ENCODE assay signal across 21 cellular contexts in genomic region chrX:38612281-38612680, GRCh38. TPM values are rescaled to one million over a fixed set of nuclear protein-coding genes. Genes with fewer than 3 reads are reported as not detected.
DNase-seq lines count a peak whose midpoint lies in the region; ATAC-seq and TF ChIP-seq lines count a peak whose summit lies in the region.
"Had no signal": no experiment of that assay in that cellular context is flagged by ENCODE, and none has a peak within 500 bp of the region (broad histone marks: within the 10 kb centered on the region; RNA-seq: fewer than 3 reads in every experiment).

No MANE protein-coding gene starts in this region.

- H3K27ac ChIP-seq in caudate nucleus (ENCODE audit: low read depth, low read length) (peak overlapping the region; percentile 18), temporal lobe (ENCODE audit: low read depth, low read length) (peak overlapping the region; percentile 14), ascending aorta (no peak overlapping the region)
- H3K27ac ChIP-seq: BLaER1 treated with 17β-estradiol and CSF1 and Interleukin-3, amounts not matched to agents 10 nM and 100 nM; RWPE1 had no signal

- intact Hi-C loops in ascending aorta (cut with DNase I): no loop called here
- intact Hi-C loops in activated naive CD4-positive, alpha-beta T cell treated with anti-CD3 and anti-CD28 coated beads for 36 hours (cut with micrococcal nuclease): no loop called here

- H3K9me3 Mint-ChIP-seq in activated naive CD4-positive, alpha-beta T cell treated with anti-CD3 and anti-CD28 coated beads for 36 hours: no peaks in the 10 kb centered on the region
- H3K9me3 Mint-ChIP-seq: CD8-positive, alpha-beta T cell had no signal

- CTCF ChIA-PET in activated naive CD4-positive, alpha-beta T cell treated with anti-CD3 and anti-CD28 coated beads for 36 hours (lab: Charles Lee): no interaction called here

- no peak for ATAC-seq in GM21381 (IDR thresholded peaks at IDR 0.05; ENCODE audit: unreplicated experiment)
- ATAC-seq: CD8-positive, alpha-beta T cell; GM12878 had no signal

- H3K4me1 Mint-ChIP-seq in activated naive CD4-positive, alpha-beta T cell treated with anti-CD3 and anti-CD28 coated beads for 36 hours (ENCODE audit: low read depth): no peaks in the 10 kb centered on the region

- H3K9me3 ChIP-seq in ascending aorta: no peaks in the 10 kb centered on the region
- H3K9me3 ChIP-seq: BLaER1 treated with 17β-estradiol and CSF1 and Interleukin-3, amounts not matched to agents 10 nM and 100 nM; SK-N-SH had no signal

- H3K27me3 ChIP-seq in ascending aorta: no peaks in the 10 kb centered on the region
- H3K27me3 ChIP-seq: BLaER1 treated with 17β-estradiol and CSF1 and Interleukin-3, amounts not matched to agents 10 nM and 100 nM had no signal

- peak; percentile 71 for DNase-seq in LHCN-M2 (ENCODE audit: low read depth)
- DNase-seq in caudate nucleus (lab: John Stamatoyannopoulos, UW): peak in 1 of 61 donors; percentile 0
- DNase-seq in occipital lobe (lab: John Stamatoyannopoulos, UW): peak; percentile 13
- DNase-seq in ascending aorta (ENCODE audit: low spot score in 2 of 2): no peak
- DNase-seq in activated naive CD4-positive, alpha-beta T cell treated with anti-CD3 and anti-CD28 coated beads for 36 hours: no peak
- DNase-seq: CD8-positive, alpha-beta T cell; DND-41; HCEC 1CT; IMR-90; Karpas-422; NCI-H1092; NCI-H1436 treated with DMSO at 0.1 percent for 48 hours; NCI-H1930; NCI-H69; SIG-M5; SK-N-SH had no signal

- H3K4me3 Mint-ChIP-seq in activated naive CD4-positive, alpha-beta T cell treated with anti-CD3 and anti-CD28 coated beads for 36 hours: no peak overlapping the region
- H3K4me3 Mint-ChIP-seq: CD8-positive, alpha-beta T cell had no signal

- H3K27ac Mint-ChIP-seq in activated naive CD4-positive, alpha-beta T cell treated with anti-CD3 and anti-CD28 coated beads for 36 hours: no peak overlapping the region
- H3K27ac Mint-ChIP-seq: CD8-positive, alpha-beta T cell had no signal

- no peaks in the 10 kb centered on the region for H3K27me3 Mint-ChIP-seq in activated naive CD4-positive, alpha-beta T cell treated with anti-CD3 and anti-CD28 coated beads for 36 hours (ENCODE audit: low read depth)

- no peaks in the 10 kb centered on the region for H3K36me3 ChIP-seq in ascending aorta
- H3K36me3 ChIP-seq: BLaER1 treated with 17β-estradiol and CSF1 and Interleukin-3, amounts not matched to agents 10 nM and 100 nM had no signal

- H3K4me3 ChIP-seq in ascending aorta: no peak overlapping the region
- H3K4me3 ChIP-seq: BLaER1 treated with 17β-estradiol and CSF1 and Interleukin-3, amounts not matched to agents 10 nM and 100 nM; GM12878 had no signal

- no peaks in the 10 kb centered on the region for H3K36me3 Mint-ChIP-seq in activated naive CD4-positive, alpha-beta T cell treated with anti-CD3 and anti-CD28 coated beads for 36 hours (ENCODE audit: low read depth)
- H3K36me3 Mint-ChIP-seq: CD8-positive, alpha-beta T cell had no signal

- TF ChIP-seq CTCF in ascending aorta (IDR thresholded peaks at IDR 0.05): no peak

- no peaks in the 10 kb centered on the region for H3K4me1 ChIP-seq in ascending aorta

RNA-seq across cellular contexts. Expression of gene TSPAN7, which starts 50.9 kb away (rescaled TPM):
- total RNA-seq in LHCN-M2 (2014; rRNA removed): 0.26 and 1.8 TPM in 2 replicates
- 1.0 TPM for polyA plus RNA-seq in LHCN-M2 (2012)
- 47.1 TPM for total RNA-seq in occipital lobe
- 73.5 TPM for total RNA-seq in temporal lobe
- 122 TPM for total RNA-seq in ascending aorta
- total RNA-seq in activated naive CD4-positive, alpha-beta T cell treated with anti-CD3 and anti-CD28 coated beads for 36 hours: 1 to 10 TPM; 1.8 to 1.9 TPM
- total RNA-seq: GM12878, IMR-90 had no signal
- polyA plus RNA-seq: IMR-90 had no signal

Comparison
In these comparisons a context has a peak if more than half of its experiments do, and no peak if none do; other contexts are left out.
1. DNase-seq: peak in LHCN-M2 (single experiment) and occipital lobe (single experiment); none in ascending aorta (0 of 2) and activated naive CD4-positive, alpha-beta T cell treated with anti-CD3 and anti-CD28 coated beads for 36 hours (single experiment).
2. H3K27ac ChIP-seq: peak in caudate nucleus (single experiment) and temporal lobe (single experiment); none in ascending aorta (0 of 2).
3. RNA of gene TSPAN7, which starts 50.9 kb away (total RNA-seq): 122 TPM in ascending aorta (single experiment), 73.5 TPM in temporal lobe (single experiment) and 47.1 TPM in occipital lobe (single experiment); 1.8 to 1.9 TPM in activated naive CD4-positive, alpha-beta T cell treated with anti-CD3 and anti-CD28 coated beads for 36 hours and 0.26 to 1.8 TPM in LHCN-M2; every median in the first group is over 10 times any median in the second.